Comparison of ENCODE assay signal across 28 cellular contexts in genomic region chr6:95741001-95741400, GRCh38.
"Had no signal": no experiment of that assay in that cellular context is flagged by ENCODE, and none has a peak within 500 bp of the region (broad histone marks: within the 10 kb centered on the region; RNA-seq: fewer than 3 reads in every experiment).

No MANE protein-coding gene starts in this region.

- DNase-seq: activated CD4-positive, alpha-beta memory T cell treated with anti-CD3 and anti-CD28 coated beads, Interleukin-2, amount 10 ng/mL, durations not matched to agents 7 days and 5 days; activated CD4-positive, alpha-beta T cell treated with anti-CD3 and anti-CD28 coated beads for 1 hour; activated CD4-positive, alpha-beta T cell treated with anti-CD3 and anti-CD28 coated beads for 4 hours; activated CD4-positive, alpha-beta T cell treated with anti-CD3 and anti-CD28 coated beads, Interleukin-2, amount 10 ng/mL, durations not matched to agents 7 days and 5 days; activated CD4-positive, alpha-beta T cell treated with anti-CD3 and anti-CD28 coated beads, Interleukin-2, amount 50 U/mL, for 4 hours; activated CD8-positive, alpha-beta memory T cell treated with anti-CD3 and anti-CD28 coated beads, Interleukin-2, amount 50 U/mL, for 48 hours; activated gamma-delta T cell; activated naive CD4-positive, alpha-beta T cell; activated naive CD4-positive, alpha-beta T cell treated with anti-CD3 and anti-CD28 coated beads, Interleukin-2, amount 10 ng/mL, durations not matched to agents 7 days and 5 days; activated naive CD8-positive, alpha-beta T cell treated with anti-CD3 and anti-CD28 coated beads, Interleukin-2, amount 10 ng/mL, durations not matched to agents 7 days and 5 days; activated T-cell treated with anti-CD3 and anti-CD28 coated beads for 4 hours; activated T-cell treated with anti-CD3 and anti-CD28 coated beads, Interleukin-2, amount 50 U/mL, for 24 hours; activated T-cell treated with anti-CD3 and anti-CD28 coated beads, Interleukin-2, amount 50 U/mL, for 72 hours; dorsolateral prefrontal cortex; effector memory CD8-positive, alpha-beta T cell; esophagus squamous epithelium; foreskin melanocyte; heart right ventricle; T-helper 2 cell had no signal

- H3K36me3 Mint-ChIP-seq: activated naive CD4-positive, alpha-beta T cell treated with anti-CD3 and anti-CD28 coated beads, Interleukin-2, amount 10 ng/mL, durations not matched to agents 7 days and 5 days; activated naive CD4-positive, alpha-beta T cell treated with anti-CD3 and anti-CD28 coated beads, Interleukin-2, amount 50 U/mL, for 72 hours; activated naive CD8-positive, alpha-beta T cell treated with anti-CD3 and anti-CD28 coated beads, Interleukin-2, amount 10 ng/mL, durations not matched to agents 7 days and 5 days; brain had no signal

- H3K27me3 Mint-ChIP-seq: activated CD4-positive, alpha-beta memory T cell treated with anti-CD3 and anti-CD28 coated beads, Interleukin-2, amount 10 ng/mL, durations not matched to agents 7 days and 5 days; activated naive CD4-positive, alpha-beta T cell treated with anti-CD3 and anti-CD28 coated beads, Interleukin-2, amount 10 ng/mL, durations not matched to agents 7 days and 5 days; activated naive CD8-positive, alpha-beta T cell treated with anti-CD3 and anti-CD28 coated beads, Interleukin-2, amount 10 ng/mL, durations not matched to agents 7 days and 5 days; activated T-cell treated with anti-CD3 and anti-CD28 coated beads, Interleukin-2, amount 50 U/mL, for 24 hours; brain; central memory CD8-positive, alpha-beta T cell; dendritic cell treated with granulocyte-macrophage colony-stimulating factor and Interleukin-4, amounts not matched to agents 40 ng/mL and 50 ng/mL, for 4 days; effector memory CD8-positive, alpha-beta T cell had no signal

- H3K27ac Mint-ChIP-seq: activated CD4-positive, alpha-beta memory T cell treated with anti-CD3 and anti-CD28 coated beads, Interleukin-2, amount 10 ng/mL, durations not matched to agents 7 days and 5 days; activated CD4-positive, alpha-beta T cell treated with anti-CD3 and anti-CD28 coated beads, Interleukin-2, amount 10 ng/mL, durations not matched to agents 7 days and 5 days; activated naive CD4-positive, alpha-beta T cell treated with anti-CD3 and anti-CD28 coated beads, Interleukin-2, amount 10 ng/mL, durations not matched to agents 7 days and 5 days; activated naive CD4-positive, alpha-beta T cell treated with anti-CD3 and anti-CD28 coated beads, Interleukin-2, amount 50 U/mL, for 72 hours; activated naive CD8-positive, alpha-beta T cell treated with anti-CD3 and anti-CD28 coated beads, Interleukin-2, amount 10 ng/mL, durations not matched to agents 7 days and 5 days; activated T-cell treated with anti-CD3 and anti-CD28 coated beads, Interleukin-2, amount 50 U/mL, for 24 hours; activated T-cell treated with anti-CD3 and anti-CD28 coated beads, Interleukin-2, amount 50 U/mL, for 72 hours; dendritic cell treated with granulocyte-macrophage colony-stimulating factor and Interleukin-4, amounts not matched to agents 40 ng/mL and 50 ng/mL, for 4 days; effector memory CD8-positive, alpha-beta T cell had no signal

- H3K4me3 Mint-ChIP-seq: activated CD4-positive, alpha-beta memory T cell treated with anti-CD3 and anti-CD28 coated beads, Interleukin-2, amount 10 ng/mL, durations not matched to agents 7 days and 5 days; activated CD4-positive, alpha-beta T cell treated with anti-CD3 and anti-CD28 coated beads, Interleukin-2, amount 10 ng/mL, durations not matched to agents 7 days and 5 days; activated naive CD4-positive, alpha-beta T cell treated with anti-CD3 and anti-CD28 coated beads, Interleukin-2, amount 10 ng/mL, durations not matched to agents 7 days and 5 days; activated naive CD8-positive, alpha-beta T cell treated with anti-CD3 and anti-CD28 coated beads, Interleukin-2, amount 10 ng/mL, durations not matched to agents 7 days and 5 days; activated T-cell treated with anti-CD3 and anti-CD28 coated beads, Interleukin-2, amount 50 U/mL, for 24 hours; activated T-cell treated with anti-CD3 and anti-CD28 coated beads, Interleukin-2, amount 50 U/mL, for 72 hours; central memory CD8-positive, alpha-beta T cell; dendritic cell treated with granulocyte-macrophage colony-stimulating factor and Interleukin-4, amounts not matched to agents 40 ng/mL and 50 ng/mL, for 4 days; effector memory CD8-positive, alpha-beta T cell had no signal

- H3K27ac ChIP-seq: ascending aorta, breast epithelium, coronary artery, dorsolateral prefrontal cortex, epithelial cell of prostate, esophagus squamous epithelium, gastroesophageal sphincter, heart right ventricle had no signal

- H3K27me3 ChIP-seq: ascending aorta, breast epithelium, dorsolateral prefrontal cortex, esophagus squamous epithelium, gastroesophageal sphincter, heart right ventricle had no signal

- H3K9me3 Mint-ChIP-seq: activated CD4-positive, alpha-beta memory T cell treated with anti-CD3 and anti-CD28 coated beads, Interleukin-2, amount 10 ng/mL, durations not matched to agents 7 days and 5 days; activated CD4-positive, alpha-beta T cell treated with anti-CD3 and anti-CD28 coated beads, Interleukin-2, amount 10 ng/mL, durations not matched to agents 7 days and 5 days; activated naive CD4-positive, alpha-beta T cell treated with anti-CD3 and anti-CD28 coated beads, Interleukin-2, amount 10 ng/mL, durations not matched to agents 7 days and 5 days; activated naive CD8-positive, alpha-beta T cell treated with anti-CD3 and anti-CD28 coated beads, Interleukin-2, amount 10 ng/mL, durations not matched to agents 7 days and 5 days; activated T-cell treated with anti-CD3 and anti-CD28 coated beads, Interleukin-2, amount 50 U/mL, for 24 hours; activated T-cell treated with anti-CD3 and anti-CD28 coated beads, Interleukin-2, amount 50 U/mL, for 72 hours; brain; central memory CD8-positive, alpha-beta T cell; dendritic cell treated with granulocyte-macrophage colony-stimulating factor and Interleukin-4, amounts not matched to agents 40 ng/mL and 50 ng/mL, for 4 days had no signal

- H3K36me3 ChIP-seq: ascending aorta, breast epithelium, esophagus squamous epithelium, gastroesophageal sphincter, heart right ventricle had no signal

- ATAC-seq: activated naive CD4-positive, alpha-beta T cell treated with anti-CD3 and anti-CD28 coated beads, Interleukin-2, amount 50 U/mL, for 72 hours; activated T-cell treated with anti-CD3 and anti-CD28 coated beads, Interleukin-2, amount 50 U/mL, for 72 hours; effector memory CD8-positive, alpha-beta T cell; gastroesophageal sphincter; heart right ventricle had no signal

- H3K4me1 ChIP-seq: ascending aorta, breast epithelium, esophagus squamous epithelium, gastroesophageal sphincter, heart right ventricle had no signal

- H3K4me1 Mint-ChIP-seq: activated CD4-positive, alpha-beta memory T cell treated with anti-CD3 and anti-CD28 coated beads, Interleukin-2, amount 10 ng/mL, durations not matched to agents 7 days and 5 days; activated CD4-positive, alpha-beta T cell treated with anti-CD3 and anti-CD28 coated beads, Interleukin-2, amount 10 ng/mL, durations not matched to agents 7 days and 5 days; activated naive CD4-positive, alpha-beta T cell treated with anti-CD3 and anti-CD28 coated beads, Interleukin-2, amount 10 ng/mL, durations not matched to agents 7 days and 5 days; activated naive CD8-positive, alpha-beta T cell treated with anti-CD3 and anti-CD28 coated beads, Interleukin-2, amount 10 ng/mL, durations not matched to agents 7 days and 5 days; central memory CD8-positive, alpha-beta T cell had no signal

- H3K4me3 ChIP-seq: ascending aorta, breast epithelium, coronary artery, dorsolateral prefrontal cortex, esophagus squamous epithelium, gastroesophageal sphincter, heart right ventricle had no signal
